In the genomic region with DNA sequence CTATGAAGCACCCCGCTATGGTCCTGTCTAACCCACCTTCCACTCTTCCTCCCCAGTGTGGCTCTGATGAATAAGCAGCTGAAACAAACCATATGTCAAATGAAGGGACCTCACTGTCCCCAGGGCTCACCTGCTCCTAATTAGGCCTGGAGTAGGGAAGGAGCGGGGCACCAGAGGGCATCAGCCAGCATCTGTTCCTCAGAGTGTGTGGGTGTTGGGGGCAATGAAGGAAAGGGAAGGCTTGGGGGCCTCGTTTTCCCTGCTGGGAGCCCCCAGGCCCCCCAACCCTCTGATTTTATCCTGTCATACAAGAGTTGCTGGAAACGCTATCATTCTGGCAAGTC, we compare ENCODE assay signal across 29 cellular contexts.
"Had no signal": no experiment of that assay in that cellular context is flagged by ENCODE, and none has a peak within 500 bp of the region (broad histone marks: within the 10 kb centered on the region; RNA-seq: fewer than 3 reads in every experiment).

No MANE protein-coding gene starts in this region.

- H3K27me3 ChIP-seq: ascending aorta, cardiac muscle cell had no signal

- H3K27me3 Mint-ChIP-seq: activated CD4-positive, alpha-beta T cell treated with anti-CD3 and anti-CD28 coated beads, Interleukin-2, amount 10 ng/mL, durations not matched to agents 7 days and 5 days; activated naive CD4-positive, alpha-beta T cell treated with anti-CD3 and anti-CD28 coated beads, Interleukin-2, amount 50 U/mL, for 24 hours had no signal

- H3K4me3 ChIP-seq: ascending aorta, cardiac muscle cell had no signal

- ATAC-seq: activated CD8-positive, alpha-beta T cell treated with anti-CD3 and anti-CD28 coated beads, Interleukin-2, amount 10 ng/mL, durations not matched to agents 7 days and 5 days; Panc1 had no signal

- H3K9ac ChIP-seq: KMS-11 had no signal

- DNase-seq: activated CD4-positive, alpha-beta T cell treated with anti-CD3 and anti-CD28 coated beads, Interleukin-2, amount 10 ng/mL, durations not matched to agents 7 days and 5 days; activated CD4-positive, alpha-beta T cell treated with anti-CD3 and anti-CD28 coated beads, Interleukin-2, amount 50 U/mL, for 48 hours; activated CD8-positive, alpha-beta T cell treated with anti-CD3 and anti-CD28 coated beads, Interleukin-2, amount 10 ng/mL, durations not matched to agents 7 days and 5 days; activated gamma-delta T cell; activated naive CD4-positive, alpha-beta T cell treated with Interleukin-2 at 50 U/mL for 16 hours; activated naive CD8-positive, alpha-beta T cell treated with anti-CD3 and anti-CD28 coated beads, Interleukin-2, amount 10 ng/mL, durations not matched to agents 7 days and 5 days; activated T-cell treated with anti-CD3 and anti-CD28 coated beads, Interleukin-2, amount 50 U/mL, for 24 hours; amygdala; MM.1S; NCI-H1092 treated with DMSO at 0.1 percent for 48 hours; NCI-H1417; NCI-H146; NCI-H187; NCI-H2029 treated with DMSO at 0.1 percent for 48 hours; NCI-H2107; NCI-H226; NCI-H446 treated with DMSO at 0.1 percent for 48 hours; NCI-H526; NCI-H774; SHP77 treated with DMSO at 0.1 percent for 48 hours had no signal

- H3K4me1 ChIP-seq: ascending aorta had no signal

- H3K4me1 Mint-ChIP-seq: activated CD4-positive, alpha-beta T cell treated with anti-CD3 and anti-CD28 coated beads, Interleukin-2, amount 10 ng/mL, durations not matched to agents 7 days and 5 days; activated naive CD4-positive, alpha-beta T cell treated with anti-CD3 and anti-CD28 coated beads, Interleukin-2, amount 50 U/mL, for 24 hours; central memory CD8-positive, alpha-beta T cell had no signal

- H3K27ac ChIP-seq: ascending aorta, cardiac muscle cell, KMS-11 had no signal

- H3K9me3 Mint-ChIP-seq: activated CD4-positive, alpha-beta T cell treated with anti-CD3 and anti-CD28 coated beads, Interleukin-2, amount 10 ng/mL, durations not matched to agents 7 days and 5 days; activated naive CD4-positive, alpha-beta T cell treated with anti-CD3 and anti-CD28 coated beads, Interleukin-2, amount 50 U/mL, for 24 hours; activated naive CD8-positive, alpha-beta T cell treated with anti-CD3 and anti-CD28 coated beads, Interleukin-2, amount 10 ng/mL, durations not matched to agents 7 days and 5 days; activated T-cell treated with anti-CD3 and anti-CD28 coated beads, Interleukin-2, amount 50 U/mL, for 24 hours; activated T-helper 2 cell treated with anti-CD3 and anti-CD28 coated beads, Interferon-gamma antibody, Interleukin-2, Interleukin-4, amounts not matched to agents 10 μg/mL and 5 μg/mL and 100 μg/mL, durations not matched to agents 14 hours and 24 hours and 36 hours; central memory CD8-positive, alpha-beta T cell; T-helper 1 cell treated with Interleukin-12 subunit alpha and Interleukin-12 subunit beta and Interleukin-4 antibody, amounts not matched to agents 30 μg/mL and 1 μg/mL, for 36 hours; T-helper 2 cell treated with Interferon-gamma antibody and Interleukin-4, amounts not matched to agents 5 μg/mL and 100 μg/mL, for 36 hours had no signal

- H3K27ac Mint-ChIP-seq: activated CD4-positive, alpha-beta T cell treated with anti-CD3 and anti-CD28 coated beads, Interleukin-2, amount 10 ng/mL, durations not matched to agents 7 days and 5 days; activated CD8-positive, alpha-beta T cell treated with anti-CD3 and anti-CD28 coated beads, Interleukin-2, amount 10 ng/mL, durations not matched to agents 7 days and 5 days; activated naive CD4-positive, alpha-beta T cell treated with anti-CD3 and anti-CD28 coated beads, Interleukin-2, amount 50 U/mL, for 24 hours; activated naive CD8-positive, alpha-beta T cell treated with anti-CD3 and anti-CD28 coated beads, Interleukin-2, amount 10 ng/mL, durations not matched to agents 7 days and 5 days; activated T-cell treated with anti-CD3 and anti-CD28 coated beads, Interleukin-2, amount 50 U/mL, for 24 hours; activated T-helper 2 cell treated with anti-CD3 and anti-CD28 coated beads, Interferon-gamma antibody, Interleukin-2, Interleukin-4, amounts not matched to agents 10 μg/mL and 5 μg/mL and 100 μg/mL, durations not matched to agents 14 hours and 24 hours and 36 hours; T-helper 1 cell treated with Interleukin-12 subunit alpha and Interleukin-12 subunit beta and Interleukin-4 antibody, amounts not matched to agents 30 μg/mL and 1 μg/mL, for 36 hours; T-helper 2 cell treated with Interferon-gamma antibody and Interleukin-4, amounts not matched to agents 5 μg/mL and 100 μg/mL, for 36 hours had no signal

- H3K4me2 ChIP-seq: KMS-11 had no signal

- H3K4me3 Mint-ChIP-seq: activated CD4-positive, alpha-beta T cell treated with anti-CD3 and anti-CD28 coated beads, Interleukin-2, amount 10 ng/mL, durations not matched to agents 7 days and 5 days; activated CD8-positive, alpha-beta T cell treated with anti-CD3 and anti-CD28 coated beads, Interleukin-2, amount 10 ng/mL, durations not matched to agents 7 days and 5 days; activated naive CD4-positive, alpha-beta T cell treated with anti-CD3 and anti-CD28 coated beads, Interleukin-2, amount 50 U/mL, for 24 hours; activated naive CD8-positive, alpha-beta T cell treated with anti-CD3 and anti-CD28 coated beads, Interleukin-2, amount 10 ng/mL, durations not matched to agents 7 days and 5 days; activated T-cell treated with anti-CD3 and anti-CD28 coated beads, Interleukin-2, amount 50 U/mL, for 24 hours; central memory CD8-positive, alpha-beta T cell; T-helper 1 cell treated with Interleukin-12 subunit alpha and Interleukin-12 subunit beta and Interleukin-4 antibody, amounts not matched to agents 30 μg/mL and 1 μg/mL, for 36 hours; T-helper 2 cell treated with Interferon-gamma antibody and Interleukin-4, amounts not matched to agents 5 μg/mL and 100 μg/mL, for 36 hours had no signal

- H3K36me3 Mint-ChIP-seq: activated naive CD4-positive, alpha-beta T cell treated with anti-CD3 and anti-CD28 coated beads, Interleukin-2, amount 50 U/mL, for 24 hours; activated naive CD8-positive, alpha-beta T cell treated with anti-CD3 and anti-CD28 coated beads, Interleukin-2, amount 10 ng/mL, durations not matched to agents 7 days and 5 days had no signal

- H3K9me3 ChIP-seq: ascending aorta had no signal

- H3K36me3 ChIP-seq: ascending aorta, cardiac muscle cell had no signal
